Comparison of ENCODE assay signal across 23 cellular contexts in the genomic region with DNA sequence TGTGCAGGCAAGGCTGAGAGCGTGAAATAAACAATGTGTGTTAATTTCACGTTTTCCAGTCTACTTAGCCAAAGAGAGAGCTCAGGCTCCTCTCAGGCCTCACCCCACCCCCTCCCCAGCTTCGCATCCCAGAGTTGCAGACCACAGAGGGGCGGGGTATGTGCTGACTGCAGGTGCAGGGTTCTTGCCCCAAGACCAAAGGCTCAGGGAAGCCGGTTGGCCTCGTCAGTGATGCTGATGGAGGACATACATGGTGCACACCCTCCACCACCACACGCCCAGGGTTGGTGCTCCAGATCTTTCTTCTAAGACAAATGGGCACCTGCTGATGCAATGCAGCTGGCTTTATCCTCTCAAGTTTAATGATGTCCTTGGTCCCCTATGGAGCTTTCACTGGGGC.
DNase-seq lines count a peak whose midpoint lies in the region; ATAC-seq, FAIRE-seq and TF ChIP-seq lines count a peak whose summit lies in the region.
"Had no signal": no experiment of that assay in that cellular context is flagged by ENCODE, and none has a peak within 500 bp of the region (broad histone marks: within the 10 kb centered on the region; RNA-seq: fewer than 3 reads in every experiment).

No MANE protein-coding gene starts in this region.

- BruUV-seq in mammary epithelial cell (replicated peaks; lab: Mats Ljungman, UMichigan), result no TSS peak

- H2BK120ac ChIP-seq in mesenchymal stem cell (ENCODE audit: low read depth, low read length), result no peak overlapping the region

- no peak overlapping the region for H3K27ac ChIP-seq in BLaER1
- H3K27ac ChIP-seq in DND-41 (ENCODE audit: low read length), result no peak overlapping the region
- peak overlapping the region; percentile 5 for H3K27ac ChIP-seq in angular gyrus (ENCODE audit: low read depth, low read length)
- H3K27ac ChIP-seq in kidney (ENCODE audit: low read depth in 2 of 2, low read length in 2 of 2), result no peak overlapping the region
- H3K27ac ChIP-seq in mammary epithelial cell (ENCODE audit: insufficient read depth, low read depth, low read length), result no peak overlapping the region
- no peak overlapping the region for H3K27ac ChIP-seq in mesenchymal stem cell (ENCODE audit: low read length, poor library complexity, severe bottlenecking)
- H3K27ac ChIP-seq: A549 had no signal

- no peak overlapping the region for H3K14ac ChIP-seq in mesenchymal stem cell (ENCODE audit: low read length in 2 of 2)

- no peak overlapping the region for H3K23ac ChIP-seq in mesenchymal stem cell (ENCODE audit: low read length in 2 of 2)

- H3K4me1 ChIP-seq in BLaER1 (no peaks in the 10 kb centered on the region), DND-41 (ENCODE audit: insufficient read depth, low read length) (no peaks in the 10 kb centered on the region), kidney (ENCODE audit: control insufficient read depth in 1 of 2, insufficient read depth in 1 of 2, low read depth in 1 of 2, low read length in 2 of 2) (no peaks in the 10 kb centered on the region), mammary epithelial cell (ENCODE audit: insufficient read depth, low read length) (no peaks in the 10 kb centered on the region), mesenchymal stem cell (ENCODE audit: control insufficient read depth, insufficient read depth, low read depth, low read length) (peaks cover 1% of the 10 kb centered on the region)
- H3K4me1 ChIP-seq: A549, BE2C, Caco-2 had no signal

- H3K4me3 ChIP-seq in BLaER1 (no peak overlapping the region), DND-41 (ENCODE audit: low read depth in 1 of 2, low read length in 2 of 2) (no peak overlapping the region), kidney (ENCODE audit: low read length in 2 of 2) (no peak overlapping the region), mammary epithelial cell (replicated peaks in 1 of 3; ENCODE audit: insufficient read depth in 1 of 3, low read depth in 2 of 3, low read length in 3 of 3) (no peak overlapping the region), H7 (ENCODE audit: insufficient read depth, low read depth, low read length) (no peak overlapping the region), mesenchymal stem cell (ENCODE audit: insufficient read depth in 1 of 2, low read depth in 1 of 2, low read length in 2 of 2) (no peak overlapping the region)
- H3K4me3 ChIP-seq: A549, GM12878 had no signal

- in situ Hi-C loops in mammary epithelial cell (cut with MboI; ENCODE audit: low sequenced_read_pairs in 2 of 2), result no loop called here

- H3K4me2 ChIP-seq in BLaER1, result peak overlapping the region; percentile 2; the same call in 1 of the 2 replicates
- H3K4me2 ChIP-seq in DND-41 (ENCODE audit: insufficient read depth, low read length), result no peak overlapping the region
- no peak overlapping the region for H3K4me2 ChIP-seq in mammary epithelial cell (ENCODE audit: insufficient read depth, low read depth, low read length)
- no peak overlapping the region for H3K4me2 ChIP-seq in mesenchymal stem cell (ENCODE audit: low read length, poor library complexity, severe bottlenecking)
- H3K4me2 ChIP-seq: A549 had no signal

- peak; percentile 39; the same call in 2 of the 3 replicates for ATAC-seq in DND-41 (ENCODE audit: insufficient read depth, low read depth)
- ATAC-seq: A549, GM12878, HCT116 had no signal

- no peak for FAIRE-seq in kidney (lab: Jason Lieb, UNC)
- FAIRE-seq: A549, GM12878, H1 had no signal

- no peak overlapping the region for H4K8ac ChIP-seq in mesenchymal stem cell (ENCODE audit: low read length)

- DNase-seq in DND-41 (peak; percentile 24), NCI-H146 treated with DMSO at 0.1 percent for 48 hours (lab: John Stamatoyannopoulos, UW; ENCODE audit: unreplicated experiment) (peak; percentile 16), kidney (no peak), mammary epithelial cell (no peak), H7 (no peak), mesenchymal stem cell (no peak)
- DNase-seq: 8988T; ACHN; AML-193; BE2C; C1 segment of cervical spinal cord; Caco-2; CD4-positive, alpha-beta memory T cell; DMS153; EL; GDM1; H9 had no signal

- no peak overlapping the region for H2BK15ac ChIP-seq in mesenchymal stem cell (ENCODE audit: low read depth, poor library complexity, severe bottlenecking)

- H4K20me1 ChIP-seq in BLaER1, result no peaks in the 10 kb centered on the region
- no peaks in the 10 kb centered on the region for H4K20me1 ChIP-seq in DND-41 (ENCODE audit: insufficient read depth, low read length)
- H4K20me1 ChIP-seq in mammary epithelial cell (ENCODE audit: insufficient read depth, low read length), result no peaks in the 10 kb centered on the region

- H3K36me3 ChIP-seq in BLaER1 (no peaks in the 10 kb centered on the region), DND-41 (ENCODE audit: insufficient read depth, low read length) (no peaks in the 10 kb centered on the region), kidney (ENCODE audit: control insufficient read depth in 1 of 2, insufficient read depth in 2 of 2, low read length in 2 of 2) (no peaks in the 10 kb centered on the region), mammary epithelial cell (ENCODE audit: insufficient read depth, low read length) (no peaks in the 10 kb centered on the region), H7 (replicated peaks; ENCODE audit: control insufficient read depth, insufficient read depth, low read length) (no peaks in the 10 kb centered on the region), mesenchymal stem cell (ENCODE audit: control insufficient read depth in 1 of 2, insufficient read depth in 2 of 2, low read depth in 1 of 2, low read length in 2 of 2) (no peaks in the 10 kb centered on the region)
- H3K36me3 ChIP-seq: BE2C had no signal

- no peaks in the 10 kb centered on the region for H3K79me1 ChIP-seq in mesenchymal stem cell (replicated peaks; ENCODE audit: low read length, poor library complexity, severe bottlenecking)

- H3K4ac ChIP-seq in mesenchymal stem cell (ENCODE audit: low read depth in 1 of 2, low read length in 2 of 2), result no peak overlapping the region

- H3K79me2 ChIP-seq in DND-41 (ENCODE audit: insufficient read depth, low read length), result no peaks in the 10 kb centered on the region
- H3K79me2 ChIP-seq in mammary epithelial cell (ENCODE audit: insufficient read depth, low read length), result no peaks in the 10 kb centered on the region

- no peak overlapping the region for H2AFZ ChIP-seq in DND-41 (ENCODE audit: low read depth, low read length)
- no peak overlapping the region for H2AFZ ChIP-seq in mammary epithelial cell (ENCODE audit: low read depth, low read length)
- H2AFZ ChIP-seq in mesenchymal stem cell (ENCODE audit: low read depth, low read length), result no peak overlapping the region

- H3K18ac ChIP-seq in mesenchymal stem cell (ENCODE audit: low read depth in 1 of 2, low read length in 2 of 2), result no peak overlapping the region

- CTCF ChIA-PET in mammary epithelial cell (lab: Charles Lee; ENCODE audit: low non-redundant PET), result no interaction called here

- H2BK12ac ChIP-seq in mesenchymal stem cell (ENCODE audit: low read length in 2 of 2), result no peak overlapping the region

- H2BK5ac ChIP-seq in mesenchymal stem cell (ENCODE audit: low read depth, low read length, poor library complexity, severe bottlenecking), result no peak overlapping the region

- no peak overlapping the region for H2AK5ac ChIP-seq in mesenchymal stem cell (ENCODE audit: low read length, severe bottlenecking)

- no peak for TF ChIP-seq CTCF in DND-41 (IDR thresholded peaks at IDR 0.05; ENCODE audit: borderline replicate concordance, extremely low read depth, low read length, poor library complexity, severe bottlenecking)
- TF ChIP-seq CTCF in kidney (IDR thresholded peaks at IDR 0.05; ENCODE audit: borderline replicate concordance, extremely low read depth, insufficient read depth), result no peak
- no peak for TF ChIP-seq CTCF in mammary epithelial cell (conservative IDR thresholded peaks at IDR 0.05 in 1 of 2, IDR thresholded peaks at IDR 0.05 in 1 of 2; ENCODE audit: extremely low read depth in 1 of 2, insufficient read depth in 1 of 2, low read depth in 1 of 2, low read length in 2 of 2)

- WGBS in mammary epithelial cell (ENCODE audit: low coverage, missing lambda C conversion rate), result 79% methylated on average over 6 of the region's 7 CpGs
- 81% methylated on average over 7 of the region's 7 CpGs for WGBS in mesenchymal stem cell

- H4K91ac ChIP-seq in mesenchymal stem cell (ENCODE audit: low read length), result no peak overlapping the region

- intact Hi-C loops in kidney (cut with DNase I) (no loop called here), mammary epithelial cell (cut with micrococcal nuclease) (no loop called here)

- H3K9me3 ChIP-seq in BLaER1 (no peaks in the 10 kb centered on the region), DND-41 (ENCODE audit: insufficient read depth, low read length, severe bottlenecking) (no peaks in the 10 kb centered on the region), kidney (ENCODE audit: control insufficient read depth in 1 of 2, low read length in 2 of 2) (no peaks in the 10 kb centered on the region), mammary epithelial cell (replicated peaks; ENCODE audit: insufficient read depth, low read length) (no peaks in the 10 kb centered on the region), mesenchymal stem cell (ENCODE audit: control insufficient read depth, low read length) (no peaks in the 10 kb centered on the region)
- H3K9me3 ChIP-seq: A549, BE2C, Caco-2 had no signal

- dilution Hi-C loops in mammary epithelial cell (cut with HindIII; ENCODE audit: low sequenced_read_pairs), result no loop called here

- H3K9ac ChIP-seq in BLaER1 (no peak overlapping the region), DND-41 (ENCODE audit: low read depth, low read length) (no peak overlapping the region), kidney (ENCODE audit: low read length in 2 of 2) (no peak overlapping the region), mammary epithelial cell (ENCODE audit: insufficient read depth, low read length) (no peak overlapping the region), mesenchymal stem cell (ENCODE audit: low read length) (no peak overlapping the region)

- H3K27me3 ChIP-seq in BLaER1, result no peaks in the 10 kb centered on the region
- H3K27me3 ChIP-seq in DND-41 (ENCODE audit: insufficient read depth, low read length, poor library complexity), result no peaks in the 10 kb centered on the region
- H3K27me3 ChIP-seq in mammary epithelial cell (ENCODE audit: insufficient read depth, low read length), result no peaks in the 10 kb centered on the region
- no peaks in the 10 kb centered on the region for H3K27me3 ChIP-seq in H7 (ENCODE audit: control insufficient read depth, insufficient read depth, low read length)
- H3K27me3 ChIP-seq in mesenchymal stem cell (ENCODE audit: control insufficient read depth in 1 of 2, insufficient read depth in 1 of 2, low read length in 2 of 2), result peaks cover 25 to 44% of the 10 kb centered on the region in 2 experiments
- H3K27me3 ChIP-seq: BE2C had no signal

Comparison
In these comparisons a context has a peak if more than half of its experiments do, and no peak if none do; other contexts are left out.
1. DNase-seq: peak in DND-41 (single experiment) and NCI-H146 treated with DMSO at 0.1 percent for 48 hours (single experiment); none in kidney (single experiment), mammary epithelial cell (single experiment), H7 (single experiment) and mesenchymal stem cell (single experiment).